Comparison of ENCODE assay signal across 1 cellular context in genomic region chr7:149790146-149790548, GRCh38.
TF ChIP-seq lines count a peak whose summit lies in the region.

No MANE protein-coding gene starts in this region.

TF ChIP-seq in GM23338, 12 proteins besides CTCF, POLR2A, EP300 and RAD21 (continued from another document):
- no peak for TF ChIP-seq REST (IDR thresholded peaks at IDR 0.05; ENCODE audit: unreplicated experiment)
